Comparison of ENCODE assay signal across 11 cellular contexts in the genomic region with DNA sequence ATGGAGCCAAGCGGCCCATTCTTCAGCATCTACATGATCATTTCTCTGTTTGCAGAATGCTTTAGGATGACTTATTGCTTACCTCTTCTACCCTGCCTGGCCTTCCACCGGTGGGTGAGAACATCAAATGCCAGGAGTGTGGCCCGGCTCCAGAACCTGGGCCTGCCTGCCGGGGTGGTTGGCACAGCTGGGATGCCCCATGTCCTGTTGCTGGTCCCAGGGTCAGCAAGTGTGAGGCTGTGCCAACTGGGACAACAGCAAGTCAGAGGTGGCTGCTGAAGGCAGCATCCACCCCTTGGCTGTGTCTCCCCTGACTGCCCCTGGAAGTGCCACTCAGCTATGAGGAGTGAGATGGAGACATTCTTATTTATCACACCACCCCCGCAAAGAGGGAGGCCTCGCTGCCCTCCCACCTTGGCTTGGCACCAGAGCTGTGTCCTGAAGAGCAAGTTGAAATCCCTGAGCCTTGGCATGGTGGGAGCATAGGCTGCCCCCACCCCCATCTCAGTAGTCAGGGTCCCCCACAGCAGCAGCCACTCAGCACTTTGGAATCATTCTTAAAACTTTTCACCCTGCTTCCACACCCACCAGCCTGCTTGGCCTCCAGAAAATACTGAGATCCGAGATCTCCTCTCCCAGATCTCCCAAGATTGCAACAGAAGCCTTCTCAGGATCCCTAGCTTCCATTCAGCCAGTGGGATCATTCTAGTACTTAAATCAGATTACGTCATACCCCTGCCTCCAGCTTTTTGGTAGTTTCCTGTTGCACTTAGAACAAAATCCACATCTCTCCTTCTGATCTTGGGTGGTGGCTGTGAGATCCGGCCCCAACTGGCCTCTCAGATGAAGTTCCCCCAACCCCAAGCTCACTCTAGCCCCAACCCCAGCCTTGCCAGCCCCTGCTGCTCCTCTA.
DNase-seq lines count a peak whose midpoint lies in the region; ATAC-seq, FAIRE-seq and TF ChIP-seq lines count a peak whose summit lies in the region.
"Had no signal": no experiment of that assay in that cellular context is flagged by ENCODE, and none has a peak within 500 bp of the region (broad histone marks: within the 10 kb centered on the region; RNA-seq: fewer than 3 reads in every experiment).

No MANE protein-coding gene starts in this region.

- peak overlapping the region; percentile 21 for H3K9ac ChIP-seq in astrocyte (ENCODE audit: low read length)

- H3K4me3 Mint-ChIP-seq in astrocyte (ENCODE audit: unreplicated experiment), result peak overlapping the region; percentile 37

- H2AFZ ChIP-seq in astrocyte (ENCODE audit: low read depth, low read length), result no peak overlapping the region

- no peak for TF ChIP-seq POLR2A in right lobe of liver (IDR thresholded peaks at IDR 0.05)

- WGBS in right lobe of liver (ENCODE audit: insufficient coverage, low coverage, low lambda C conversion rate, missing lambda C conversion rate), result 54% methylated on average over 8 of the region's 9 CpGs

- H3K27me3 Mint-ChIP-seq in astrocyte (ENCODE audit: low read depth, unreplicated experiment), result peaks cover 2% of the 10 kb centered on the region

- H3K4me3 ChIP-seq in A673 (ENCODE audit: low read depth, low read length, poor library complexity, severe bottlenecking) (no peak overlapping the region), HL-60 (replicated peaks; ENCODE audit: insufficient read depth, low read length) (no peak overlapping the region), astrocyte (ENCODE audit: insufficient read depth, low read depth, low read length) (no peak overlapping the region), right lobe of liver (no peak overlapping the region)
- H3K4me3 ChIP-seq: cardiac muscle cell, psoas muscle had no signal

- POLR2A ChIA-PET in A673 (lab: Charles Lee; ENCODE audit: low non-redundant PET), result no interaction called here

- H3K4me2 ChIP-seq in astrocyte (ENCODE audit: low read length), result no peak overlapping the region

- peak overlapping the region; percentile 77 for H3K27ac Mint-ChIP-seq in astrocyte (ENCODE audit: unreplicated experiment)

- H3K9me3 ChIP-seq in A673 (ENCODE audit: low read depth, low read length, poor library complexity, severe bottlenecking) (no peaks in the 10 kb centered on the region), astrocyte (ENCODE audit: insufficient read depth, low read depth, low read length) (no peaks in the 10 kb centered on the region), right lobe of liver (no peaks in the 10 kb centered on the region)
- H3K9me3 ChIP-seq: psoas muscle had no signal

- DNase-seq in A673 (ENCODE audit: low spot score), result peak; percentile 72
- peak in 1 of 2 experiments; percentile 50 for DNase-seq in HL-60 (ENCODE audit: low read depth in 1 of 2, low spot score in 1 of 2)
- DNase-seq in astrocyte (ENCODE audit: low read depth), result peak; percentile 44
- peak; percentile 80 to 83 (median 80) for DNase-seq in right lobe of liver
- DNase-seq in G401 (ENCODE audit: low spot score), result no peak
- DNase-seq in putamen (ENCODE audit: low spot score), result no peak
- DNase-seq: psoas muscle had no signal

- H3K36me3 Mint-ChIP-seq in astrocyte (ENCODE audit: low read depth, unreplicated experiment), result peaks cover 23% of the 10 kb centered on the region

- peaks cover 33% of the 10 kb centered on the region for H3K4me1 Mint-ChIP-seq in astrocyte (ENCODE audit: low read depth, unreplicated experiment)

- intact Hi-C loops in A673 (cut with micrococcal nuclease; ENCODE audit: unreplicated experiment), result no loop called here
- intact Hi-C loops in right lobe of liver (cut with DNase I), result no loop called here

- no TSS peak for BruUV-seq in A673 (replicated peaks; lab: Mats Ljungman, UMichigan)

- CTCF ChIA-PET in A673 (lab: Charles Lee), result interaction anchor here (0.6 kb wide), 1 partner anchor 128 kb away, joined by 4 read pairs; no protein-coding TSS in a partner anchor

- no peak for TF ChIP-seq CTCF in A673 (conservative IDR thresholded peaks at IDR 0.05; ENCODE audit: low read depth, low read length)
- TF ChIP-seq CTCF in HL-60 (IDR thresholded peaks at IDR 0.05; ENCODE audit: insufficient read depth, low read length), result no peak
- TF ChIP-seq CTCF in astrocyte (IDR thresholded peaks at IDR 0.05; ENCODE audit: insufficient read depth, low read depth, low read length), result no peak
- no peak for TF ChIP-seq CTCF in right lobe of liver (IDR thresholded peaks at IDR 0.05)

- FAIRE-seq in astrocyte (lab: Jason Lieb, UNC), result no peak
- FAIRE-seq: RCC 7860 had no signal

- ATAC-seq in right lobe of liver (peak; percentile 76 to 89 (median 86)), GM19023 (IDR thresholded peaks at IDR 0.05; ENCODE audit: unreplicated experiment) (no peak), HG02884 (IDR thresholded peaks at IDR 0.05; ENCODE audit: unreplicated experiment) (no peak)

- peak overlapping the region; percentile 51 for H3K27ac ChIP-seq in A673 (ENCODE audit: low read depth, low read length, poor library complexity, severe bottlenecking)
- H3K27ac ChIP-seq in HL-60 (replicated peaks), result peak overlapping the region; percentile 20
- no peak overlapping the region for H3K27ac ChIP-seq in astrocyte (ENCODE audit: low read depth, low read length)
- H3K27ac ChIP-seq in right lobe of liver, result peak overlapping the region in 1 of 3 donors; percentile 60
- H3K27ac ChIP-seq: cardiac muscle cell, psoas muscle had no signal

- H4K20me1 ChIP-seq in astrocyte (ENCODE audit: insufficient read depth, low read length), result no peaks in the 10 kb centered on the region

- no peaks in the 10 kb centered on the region for H3K36me3 ChIP-seq in A673 (ENCODE audit: insufficient read depth, low read length, poor library complexity, severe bottlenecking)
- H3K36me3 ChIP-seq in astrocyte (ENCODE audit: insufficient read depth, low read length), result peaks cover 9% of the 10 kb centered on the region
- H3K36me3 ChIP-seq in right lobe of liver, result peaks cover 0 to 16% (median 7%) of the 10 kb centered on the region in 4 donors

- no peaks in the 10 kb centered on the region for H3K9me3 Mint-ChIP-seq in astrocyte (ENCODE audit: unreplicated experiment)

- H3K4me1 ChIP-seq in A673 (ENCODE audit: insufficient read depth, low read length, poor library complexity, severe bottlenecking) (peaks cover 20% of the 10 kb centered on the region), astrocyte (ENCODE audit: insufficient read depth, low read length) (peaks cover 7% of the 10 kb centered on the region), right lobe of liver (peaks cover 0 to 35% (median 2%) of the 10 kb centered on the region in 4 donors)

- H3K79me2 ChIP-seq in astrocyte (ENCODE audit: insufficient read depth, low read length), result no peaks in the 10 kb centered on the region

- in situ Hi-C loops in G401 (cut with HindIII; ENCODE audit: low sequenced_read_pairs), result no loop called here

- H3K27me3 ChIP-seq in A673 (replicated peaks; ENCODE audit: insufficient read depth, low read depth, low read length, poor library complexity) (no peaks in the 10 kb centered on the region), HL-60 (ENCODE audit: insufficient read depth, poor library complexity, severe bottlenecking) (no peaks in the 10 kb centered on the region), astrocyte (ENCODE audit: insufficient read depth, low read length) (no peaks in the 10 kb centered on the region), right lobe of liver (no peaks in the 10 kb centered on the region)
- H3K27me3 ChIP-seq: cardiac muscle cell had no signal

Comparison
In these comparisons a context has a peak if more than half of its experiments do, and no peak if none do; other contexts are left out.
1. DNase-seq: peak in A673 (single experiment), astrocyte (single experiment) and right lobe of liver (3 of 3); none in G401 (single experiment) and putamen (single experiment).
2. ATAC-seq: peak in right lobe of liver (4 of 4); none in GM19023 (single experiment) and HG02884 (single experiment).